Comparison of ENCODE assay signal across 23 cellular contexts in genomic region chr1:5873556-5873955, GRCh38.
DNase-seq lines count a peak whose midpoint lies in the region; ATAC-seq, FAIRE-seq and TF ChIP-seq lines count a peak whose summit lies in the region.
"Had no signal": no experiment of that assay in that cellular context is flagged by ENCODE, and none has a peak within 500 bp of the region (broad histone marks: within the 10 kb centered on the region; RNA-seq: fewer than 3 reads in every experiment).

No MANE protein-coding gene starts in this region.

- no peak overlapping the region for H3K18ac ChIP-seq in H9 (ENCODE audit: insufficient read length, low read depth, low read length)
- no peak overlapping the region for H3K18ac ChIP-seq in neuronal stem cell (ENCODE audit: low read length)

- no peak overlapping the region for H2AK5ac ChIP-seq in H9 (ENCODE audit: insufficient read length, low read length)
- no peak overlapping the region for H2AK5ac ChIP-seq in neuronal stem cell (ENCODE audit: low read depth, low read length)

- no peaks in the 10 kb centered on the region for H3F3A ChIP-seq in MM.1S (ENCODE audit: insufficient read depth, low read length)

- H2BK120ac ChIP-seq in H9 (ENCODE audit: low read depth, low read length, poor library complexity, severe bottlenecking) = no peak overlapping the region
- no peak overlapping the region for H2BK120ac ChIP-seq in neuronal stem cell (ENCODE audit: low read depth, low read length)

- no peak overlapping the region for H2BK12ac ChIP-seq in H9 (ENCODE audit: insufficient read length, low read depth, low read length)
- H2BK12ac ChIP-seq in neuronal stem cell (ENCODE audit: low read length) = no peak overlapping the region

- H3K9me2 ChIP-seq in MM.1S (replicated peaks; ENCODE audit: insufficient read depth, low read length) = no peaks in the 10 kb centered on the region

- WGBS in H9 (ENCODE audit: extremely low coverage, insufficient read length, low lambda C conversion rate) = no CpG with 5 or more reads among the region's 7 CpGs
- no CpG with 5 or more reads among the region's 7 CpGs for WGBS in neuronal stem cell (ENCODE audit: extremely low coverage in 2 of 2, insufficient read length in 2 of 2, insufficient replicate concordance in 1 of 2), 2 donors

- H2BK15ac ChIP-seq in H9 (ENCODE audit: low read depth, low read length) (no peak overlapping the region), neuronal stem cell (ENCODE audit: low read length) (no peak overlapping the region)

- no peak overlapping the region for H3K9ac ChIP-seq in H9 (ENCODE audit: extremely low read depth, insufficient read length, low read length)
- H3K9ac ChIP-seq in neuronal stem cell (ENCODE audit: low read depth, low read length, poor library complexity) = no peak overlapping the region
- no peak overlapping the region for H3K9ac ChIP-seq in MM.1S (ENCODE audit: low read length)
- H3K9ac ChIP-seq: BLaER1 treated with 17β-estradiol and CSF1 and Interleukin-3, amounts not matched to agents 10 nM and 100 nM had no signal

- H3K23ac ChIP-seq in H9 (ENCODE audit: insufficient read length, low read depth, low read length) (no peak overlapping the region), neuronal stem cell (ENCODE audit: low read depth, low read length, poor library complexity) (peak overlapping the region; percentile 58)

- no peaks in the 10 kb centered on the region for H3K4me1 ChIP-seq in H9 (ENCODE audit: insufficient read depth, low read length)
- H3K4me1 ChIP-seq in naive thymus-derived CD4-positive, alpha-beta T cell (ENCODE audit: control insufficient read depth in 2 of 2, insufficient read depth in 2 of 2, low read length in 2 of 2) = no peaks in the 10 kb centered on the region
- peaks cover 0 to 6% of the 10 kb centered on the region in 2 donors for H3K4me1 ChIP-seq in neuronal stem cell (ENCODE audit: control insufficient read depth in 2 of 2, insufficient read depth in 1 of 2, low read depth in 1 of 2, low read length in 2 of 2)
- H3K4me1 ChIP-seq in MM.1S (ENCODE audit: low read length) = no peaks in the 10 kb centered on the region
- H3K4me1 ChIP-seq in foreskin keratinocyte = no peaks in the 10 kb centered on the region
- H3K4me1 ChIP-seq: A549, Caco-2 had no signal

- H3K4me3 Mint-ChIP-seq in H9 = no peak overlapping the region
- no peak overlapping the region for H3K4me3 Mint-ChIP-seq in naive thymus-derived CD4-positive, alpha-beta T cell
- H3K4me3 Mint-ChIP-seq in activated CD8-positive, alpha-beta T cell treated with anti-CD3 and anti-CD28 coated beads for 36 hours = no peak overlapping the region
- H3K4me3 Mint-ChIP-seq: B cell; CD4-positive, alpha-beta T cell; CD8-positive, alpha-beta T cell had no signal

- H3K4me3 ChIP-seq in bronchial epithelial cell (ENCODE audit: low read depth, low read length) = no peak overlapping the region
- no peak overlapping the region for H3K4me3 ChIP-seq in naive thymus-derived CD4-positive, alpha-beta T cell (ENCODE audit: low read length)
- H3K4me3 ChIP-seq in neuronal stem cell (ENCODE audit: low read length in 2 of 2) = peak overlapping the region in 1 of 2 donors; percentile 4
- H3K4me3 ChIP-seq in MM.1S (ENCODE audit: low read length) = no peak overlapping the region
- H3K4me3 ChIP-seq: A549; BLaER1 treated with 17β-estradiol and CSF1 and Interleukin-3, amounts not matched to agents 10 nM and 100 nM had no signal

- no peaks in the 10 kb centered on the region for H3K4me1 Mint-ChIP-seq in H9
- H3K4me1 Mint-ChIP-seq in naive thymus-derived CD4-positive, alpha-beta T cell = no peaks in the 10 kb centered on the region
- no peaks in the 10 kb centered on the region for H3K4me1 Mint-ChIP-seq in activated CD8-positive, alpha-beta T cell treated with anti-CD3 and anti-CD28 coated beads for 36 hours (ENCODE audit: low read depth)
- H3K4me1 Mint-ChIP-seq: B cell had no signal

- H3K36me3 Mint-ChIP-seq in H9 (ENCODE audit: insufficient read depth in 1 of 3, low read depth in 3 of 3) = peaks cover 25 to 45% (median 42%) of the 10 kb centered on the region in 3 experiments
- H3K36me3 Mint-ChIP-seq in naive thymus-derived CD4-positive, alpha-beta T cell = peaks cover 8 to 18% (median 11%) of the 10 kb centered on the region in 5 donors
- H3K36me3 Mint-ChIP-seq in activated CD8-positive, alpha-beta T cell treated with anti-CD3 and anti-CD28 coated beads for 36 hours (ENCODE audit: low read depth) = no peaks in the 10 kb centered on the region

- H3K36me3 ChIP-seq in bronchial epithelial cell (ENCODE audit: control insufficient read depth, insufficient read depth, low read length) = peaks cover 3% of the 10 kb centered on the region
- peaks cover 0 to 12% (median 0%) of the 10 kb centered on the region in 3 experiments for H3K36me3 ChIP-seq in naive thymus-derived CD4-positive, alpha-beta T cell (ENCODE audit: control insufficient read depth in 2 of 3, insufficient read depth in 3 of 3, low read length in 3 of 3)
- peaks cover 36 to 66% of the 10 kb centered on the region in 2 donors for H3K36me3 ChIP-seq in neuronal stem cell (replicated peaks in 1 of 2; ENCODE audit: control insufficient read depth in 2 of 2, insufficient read depth in 2 of 2, low read length in 2 of 2)
- no peaks in the 10 kb centered on the region for H3K36me3 ChIP-seq in MM.1S (replicated peaks; ENCODE audit: insufficient read depth, low read length)

- H3K27me3 ChIP-seq in H9 (ENCODE audit: insufficient read depth, low read length) (no peaks in the 10 kb centered on the region), bronchial epithelial cell (ENCODE audit: control insufficient read depth, insufficient read depth, low read length) (no peaks in the 10 kb centered on the region), neuronal stem cell (ENCODE audit: control insufficient read depth in 3 of 3, insufficient read depth in 3 of 3, low read depth in 1 of 3, low read length in 3 of 3) (peaks cover 0 to 4% (median 0%) of the 10 kb centered on the region in 3 experiments), MM.1S (replicated peaks; ENCODE audit: insufficient read depth, low read length) (no peaks in the 10 kb centered on the region), foreskin keratinocyte (no peaks in the 10 kb centered on the region)
- no peaks in the 10 kb centered on the region for H3K27me3 ChIP-seq in naive thymus-derived CD4-positive, alpha-beta T cell (ENCODE audit: control insufficient read depth in 2 of 2, insufficient read depth in 2 of 2, low read length in 2 of 2)
- H3K27me3 ChIP-seq: BLaER1 treated with 17β-estradiol and CSF1 and Interleukin-3, amounts not matched to agents 10 nM and 100 nM had no signal

- H3K9me3 ChIP-seq in H9 (ENCODE audit: control insufficient read depth, low read depth, low read length) (peaks cover 7% of the 10 kb centered on the region), neuronal stem cell (replicated peaks in 1 of 2; ENCODE audit: control insufficient read depth in 2 of 2, insufficient read depth in 1 of 2, low read depth in 1 of 2, low read length in 2 of 2) (peaks cover 2 to 7% of the 10 kb centered on the region in 2 donors), MM.1S (replicated peaks; ENCODE audit: insufficient read depth, low read length) (no peaks in the 10 kb centered on the region)
- no peaks in the 10 kb centered on the region for H3K9me3 ChIP-seq in naive thymus-derived CD4-positive, alpha-beta T cell (ENCODE audit: control insufficient read depth in 2 of 3, low read length in 3 of 3)
- H3K9me3 ChIP-seq: A549, Caco-2 had no signal

- POLR2A ChIA-PET in naive thymus-derived CD4-positive, alpha-beta T cell (lab: Charles Lee) = no interaction called here
- POLR2A ChIA-PET in activated CD8-positive, alpha-beta T cell treated with anti-CD3 and anti-CD28 coated beads for 36 hours (lab: Charles Lee) = no interaction called here

- H3K4ac ChIP-seq in H9 (ENCODE audit: low read depth, low read length) (no peak overlapping the region), neuronal stem cell (ENCODE audit: low read length) (no peak overlapping the region)

- no peak overlapping the region for H4K5ac ChIP-seq in H9 (ENCODE audit: insufficient read length, low read depth, low read length)

- H2BK20ac ChIP-seq in H9 (ENCODE audit: low read depth, low read length, poor library complexity, severe bottlenecking) = no peak overlapping the region

- H3K27ac ChIP-seq in H9 (ENCODE audit: insufficient read length, low read depth, low read length) = no peak overlapping the region
- no peak overlapping the region for H3K27ac ChIP-seq in naive thymus-derived CD4-positive, alpha-beta T cell (ENCODE audit: low read depth, low read length)
- no peak overlapping the region for H3K27ac ChIP-seq in neuronal stem cell (replicated peaks; ENCODE audit: low read length)
- no peak overlapping the region for H3K27ac ChIP-seq in MM.1S (ENCODE audit: low read length)
- no peak overlapping the region for H3K27ac ChIP-seq in foreskin keratinocyte
- H3K27ac ChIP-seq: 22Rv1; A549; BLaER1 treated with 17β-estradiol and CSF1 and Interleukin-3, amounts not matched to agents 10 nM and 100 nM; C4-2B had no signal

- no peak overlapping the region for H3T11ph ChIP-seq in H9 (ENCODE audit: low read length)

- ATAC-seq in naive thymus-derived CD4-positive, alpha-beta T cell = peak; percentile 22
- no peak for ATAC-seq in activated CD8-positive, alpha-beta T cell treated with anti-CD3 and anti-CD28 coated beads for 36 hours
- no peak for ATAC-seq in foreskin keratinocyte
- ATAC-seq: A549; CD8-positive, alpha-beta T cell had no signal

- H3K4me2 ChIP-seq in H9 (ENCODE audit: insufficient read depth, insufficient read length, low read length) (no peak overlapping the region), neuronal stem cell (ENCODE audit: insufficient read depth, low read length, poor library complexity, severe bottlenecking) (no peak overlapping the region), MM.1S (ENCODE audit: low read depth, low read length) (no peak overlapping the region)
- H3K4me2 ChIP-seq: A549; BLaER1 treated with 17β-estradiol and CSF1 and Interleukin-3, amounts not matched to agents 10 nM and 100 nM had no signal

- no peaks in the 10 kb centered on the region for H3K23me2 ChIP-seq in H9 (ENCODE audit: insufficient read length, low read depth, low read length, poor library complexity, severe bottlenecking)

- peaks cover 10% of the 10 kb centered on the region in 2 experiments for H3K9me3 Mint-ChIP-seq in H9
- H3K9me3 Mint-ChIP-seq in naive thymus-derived CD4-positive, alpha-beta T cell = peaks cover 0 to 7% (median 0%) of the 10 kb centered on the region in 11 donors
- peaks cover 5% of the 10 kb centered on the region for H3K9me3 Mint-ChIP-seq in activated CD8-positive, alpha-beta T cell treated with anti-CD3 and anti-CD28 coated beads for 36 hours
- H3K9me3 Mint-ChIP-seq: CD4-positive, alpha-beta T cell; CD8-positive, alpha-beta T cell had no signal

- intact Hi-C loops in naive thymus-derived CD4-positive, alpha-beta T cell (cut with micrococcal nuclease) = no loop called here
- intact Hi-C loops in activated CD8-positive, alpha-beta T cell treated with anti-CD3 and anti-CD28 coated beads for 36 hours (cut with micrococcal nuclease) = no loop called here

- no peak overlapping the region for H4K91ac ChIP-seq in H9 (ENCODE audit: insufficient read length, low read depth, low read length)
- no peak overlapping the region for H4K91ac ChIP-seq in neuronal stem cell (ENCODE audit: low read depth, low read length, poor library complexity)

- no peaks in the 10 kb centered on the region for H3K79me2 ChIP-seq in H9 (ENCODE audit: insufficient read depth, low read length)
- no peaks in the 10 kb centered on the region for H3K79me2 ChIP-seq in MM.1S (ENCODE audit: low read length)

- H3K14ac ChIP-seq in H9 (ENCODE audit: insufficient read depth, low read length) = no peak overlapping the region
- H3K14ac ChIP-seq in neuronal stem cell (ENCODE audit: low read length) = no peak overlapping the region

- peak overlapping the region; percentile 13 for H4K8ac ChIP-seq in H9 (replicated peaks; ENCODE audit: insufficient read length, low read depth, low read length)
- H4K8ac ChIP-seq in neuronal stem cell (ENCODE audit: low read depth, low read length) = no peak overlapping the region

- no peaks in the 10 kb centered on the region for H3K79me1 ChIP-seq in H9 (ENCODE audit: insufficient read depth, low read depth, low read length, poor library complexity, severe bottlenecking)
- H3K79me1 ChIP-seq in neuronal stem cell (ENCODE audit: low read depth, low read length) = peaks cover 14% of the 10 kb centered on the region

- DNase-seq in H9 = no peak
- DNase-seq in bronchial epithelial cell (ENCODE audit: low read depth) = no peak
- DNase-seq in naive thymus-derived CD4-positive, alpha-beta T cell = no peak
- DNase-seq in neuronal stem cell (ENCODE audit: low spot score) = no peak
- no peak for DNase-seq in activated CD8-positive, alpha-beta T cell treated with anti-CD3 and anti-CD28 coated beads for 36 hours
- DNase-seq in MM.1S = no peak
- DNase-seq in foreskin keratinocyte = no peak
- DNase-seq: AML-193; Caco-2; Calu3; CD4-positive, alpha-beta T cell; CD8-positive, alpha-beta T cell; DMS79 treated with DMSO at 0.1 percent for 48 hours; GF-D8 had no signal

- H2AFZ ChIP-seq in H9 (ENCODE audit: low read length) (no peak overlapping the region), neuronal stem cell (ENCODE audit: low read length) (no peak overlapping the region), MM.1S (ENCODE audit: low read length) (no peak overlapping the region)

- FAIRE-seq in bronchial epithelial cell (lab: Jason Lieb, UNC) = peak; percentile 66
- FAIRE-seq: A549, D721Med, G401.6, GM12891, GM19239 had no signal

- no peak for TF ChIP-seq CTCF in H9 (conservative IDR thresholded peaks at IDR 0.05)
- no peak for TF ChIP-seq CTCF in bronchial epithelial cell (IDR thresholded peaks at IDR 0.05; ENCODE audit: insufficient read depth, low read length, severe bottlenecking)
- no peak for TF ChIP-seq CTCF in activated CD8-positive, alpha-beta T cell treated with anti-CD3 and anti-CD28 coated beads for 36 hours (IDR thresholded peaks at IDR 0.05)
- TF ChIP-seq CTCF in MM.1S (IDR thresholded peaks at IDR 0.05; ENCODE audit: low read length) = no peak
- TF ChIP-seq CTCF in foreskin keratinocyte (conservative IDR thresholded peaks at IDR 0.05) = no peak

- no peaks in the 10 kb centered on the region for H3K27me3 Mint-ChIP-seq in H9 (ENCODE audit: low read depth)
- no peaks in the 10 kb centered on the region for H3K27me3 Mint-ChIP-seq in naive thymus-derived CD4-positive, alpha-beta T cell
- no peaks in the 10 kb centered on the region for H3K27me3 Mint-ChIP-seq in activated CD8-positive, alpha-beta T cell treated with anti-CD3 and anti-CD28 coated beads for 36 hours
- H3K27me3 Mint-ChIP-seq: B cell; CD4-positive, alpha-beta T cell had no signal

- H4K20me1 ChIP-seq in H9 (ENCODE audit: control insufficient read depth, insufficient read depth, insufficient read length) = peaks cover 4% of the 10 kb centered on the region
- no peaks in the 10 kb centered on the region for H4K20me1 ChIP-seq in MM.1S (ENCODE audit: insufficient read depth, low read length)

- H2BK5ac ChIP-seq in H9 (ENCODE audit: insufficient read length, low read length) = no peak overlapping the region
- no peak overlapping the region for H2BK5ac ChIP-seq in neuronal stem cell (ENCODE audit: low read length)

- H3K56ac ChIP-seq in H9 (ENCODE audit: insufficient read length, low read depth, low read length) = no peak overlapping the region

- H3K27ac Mint-ChIP-seq in H9 = peak overlapping the region in 1 of 3 experiments; percentile 63; a peak in 2 of 7 replicates
- H3K27ac Mint-ChIP-seq in naive thymus-derived CD4-positive, alpha-beta T cell = no peak overlapping the region
- no peak overlapping the region for H3K27ac Mint-ChIP-seq in activated CD8-positive, alpha-beta T cell treated with anti-CD3 and anti-CD28 coated beads for 36 hours
- H3K27ac Mint-ChIP-seq: B cell; CD4-positive, alpha-beta T cell; CD8-positive, alpha-beta T cell had no signal

- CTCF ChIA-PET in naive thymus-derived CD4-positive, alpha-beta T cell (lab: Charles Lee) = no interaction called here
- CTCF ChIA-PET in activated CD8-positive, alpha-beta T cell treated with anti-CD3 and anti-CD28 coated beads for 36 hours (lab: Charles Lee) = no interaction called here
